2 cellular contexts compared by ENCODE assay signal in genomic region chr17:45306623-45307022, GRCh38.
TF ChIP-seq lines count a peak whose summit lies in the region.

No MANE protein-coding gene starts in this region.

TF ChIP-seq in SK-N-SH, 30 proteins besides CTCF, POLR2A, EP300 and RAD21 (continued from another document):
- TF ChIP-seq GABPA (IDR thresholded peaks at IDR 0.05; ENCODE audit: low read depth): no peak
- TF ChIP-seq POLR2AphosphoS5 (IDR thresholded peaks at IDR 0.05; ENCODE audit: low read depth, low read length): no peak
- TF ChIP-seq, protein P1, sequence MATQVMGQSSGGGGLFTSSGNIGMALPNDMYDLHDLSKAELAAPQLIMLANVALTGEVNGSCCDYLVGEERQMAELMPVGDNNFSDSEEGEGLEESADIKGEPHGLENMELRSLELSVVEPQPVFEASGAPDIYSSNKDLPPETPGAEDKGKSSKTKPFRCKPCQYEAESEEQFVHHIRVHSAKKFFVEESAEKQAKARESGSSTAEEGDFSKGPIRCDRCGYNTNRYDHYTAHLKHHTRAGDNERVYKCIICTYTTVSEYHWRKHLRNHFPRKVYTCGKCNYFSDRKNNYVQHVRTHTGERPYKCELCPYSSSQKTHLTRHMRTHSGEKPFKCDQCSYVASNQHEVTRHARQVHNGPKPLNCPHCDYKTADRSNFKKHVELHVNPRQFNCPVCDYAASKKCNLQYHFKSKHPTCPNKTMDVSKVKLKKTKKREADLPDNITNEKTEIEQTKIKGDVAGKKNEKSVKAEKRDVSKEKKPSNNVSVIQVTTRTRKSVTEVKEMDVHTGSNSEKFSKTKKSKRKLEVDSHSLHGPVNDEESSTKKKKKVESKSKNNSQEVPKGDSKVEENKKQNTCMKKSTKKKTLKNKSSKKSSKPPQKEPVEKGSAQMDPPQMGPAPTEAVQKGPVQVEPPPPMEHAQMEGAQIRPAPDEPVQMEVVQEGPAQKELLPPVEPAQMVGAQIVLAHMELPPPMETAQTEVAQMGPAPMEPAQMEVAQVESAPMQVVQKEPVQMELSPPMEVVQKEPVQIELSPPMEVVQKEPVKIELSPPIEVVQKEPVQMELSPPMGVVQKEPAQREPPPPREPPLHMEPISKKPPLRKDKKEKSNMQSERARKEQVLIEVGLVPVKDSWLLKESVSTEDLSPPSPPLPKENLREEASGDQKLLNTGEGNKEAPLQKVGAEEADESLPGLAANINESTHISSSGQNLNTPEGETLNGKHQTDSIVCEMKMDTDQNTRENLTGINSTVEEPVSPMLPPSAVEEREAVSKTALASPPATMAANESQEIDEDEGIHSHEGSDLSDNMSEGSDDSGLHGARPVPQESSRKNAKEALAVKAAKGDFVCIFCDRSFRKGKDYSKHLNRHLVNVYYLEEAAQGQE (IDR thresholded peaks at IDR 0.05; ENCODE audit: low read depth, low read length): no peak

TF ChIP-seq in SK-N-SH treated with all-trans-retinoic acid at 6 μM for 48 hours, 23 proteins besides CTCF, POLR2A, EP300 and RAD21 (continued from another document):
- TF ChIP-seq, protein P2, sequence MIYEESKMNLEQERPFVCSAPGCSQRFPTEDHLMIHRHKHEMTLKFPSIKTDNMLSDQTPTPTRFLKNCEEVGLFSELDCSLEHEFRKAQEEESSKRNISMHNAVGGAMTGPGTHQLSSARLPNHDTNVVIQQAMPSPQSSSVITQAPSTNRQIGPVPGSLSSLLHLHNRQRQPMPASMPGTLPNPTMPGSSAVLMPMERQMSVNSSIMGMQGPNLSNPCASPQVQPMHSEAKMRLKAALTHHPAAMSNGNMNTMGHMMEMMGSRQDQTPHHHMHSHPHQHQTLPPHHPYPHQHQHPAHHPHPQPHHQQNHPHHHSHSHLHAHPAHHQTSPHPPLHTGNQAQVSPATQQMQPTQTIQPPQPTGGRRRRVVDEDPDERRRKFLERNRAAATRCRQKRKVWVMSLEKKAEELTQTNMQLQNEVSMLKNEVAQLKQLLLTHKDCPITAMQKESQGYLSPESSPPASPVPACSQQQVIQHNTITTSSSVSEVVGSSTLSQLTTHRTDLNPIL (CRISPR knock-in tag; IDR thresholded peaks at IDR 0.05; ENCODE audit: low read depth): no peak
- TF ChIP-seq PPARA (CRISPR knock-in tag; IDR thresholded peaks at IDR 0.05; ENCODE audit: borderline replicate concordance) (no peak), TCF4 (CRISPR knock-in tag; IDR thresholded peaks at IDR 0.05; ENCODE audit: borderline replicate concordance) (no peak)
